Comparison of ENCODE assay signal across 1 cellular context in genomic region chr17:68627956-68628355, GRCh38.
TF ChIP-seq lines count a peak whose summit lies in the region.

No MANE protein-coding gene starts in this region.

TF ChIP-seq in HEK293, 187 proteins besides CTCF, POLR2A, EP300 and RAD21 (continued from another document):
- TF ChIP-seq ZBTB44 (tag by site-specific recombination; IDR thresholded peaks at IDR 0.05): no peak
- no peak for TF ChIP-seq ZBTB1 (tag by site-specific recombination; IDR thresholded peaks at IDR 0.05)
- no peak for TF ChIP-seq ZXDB (tag by site-specific recombination; IDR thresholded peaks at IDR 0.05)
- no peak for TF ChIP-seq GFI1B (tag by site-specific recombination; IDR thresholded peaks at IDR 0.05)
- TF ChIP-seq EGR2 (tag by site-specific recombination; IDR thresholded peaks at IDR 0.05; ENCODE audit: low read depth): peak; percentile 92
- no peak for TF ChIP-seq ZNF112 (tag by site-specific recombination; IDR thresholded peaks at IDR 0.05)
- peak; percentile 41; the same call in 1 of the 2 replicates for TF ChIP-seq GLIS1 (tag by site-specific recombination; IDR thresholded peaks at IDR 0.05)
- TF ChIP-seq ZBTB49 (tag by site-specific recombination; IDR thresholded peaks at IDR 0.05; ENCODE audit: low read depth): no peak
- peak; percentile 93 for TF ChIP-seq ZFHX2 (tag by site-specific recombination; conservative IDR thresholded peaks at IDR 0.05)
- peak; percentile 48; the same call in 1 of the 2 replicates for TF ChIP-seq ZNF398 (tag by site-specific recombination; IDR thresholded peaks at IDR 0.05)
- no peak for TF ChIP-seq SETDB1 (IDR thresholded peaks at IDR 0.05; ENCODE audit: insufficient read length, low read length)
- no peak for TF ChIP-seq SP7 (tag by site-specific recombination; IDR thresholded peaks at IDR 0.05)
- TF ChIP-seq ZNF624 (tag by site-specific recombination; IDR thresholded peaks at IDR 0.05): no peak
- TF ChIP-seq PRDM10 (tag by site-specific recombination; IDR thresholded peaks at IDR 0.05): peak; percentile 97
- no peak for TF ChIP-seq SP2 (tag by site-specific recombination; IDR thresholded peaks at IDR 0.05)
- no peak for TF ChIP-seq REST (tag by site-specific recombination; IDR thresholded peaks at IDR 0.05)
